Comparison of ENCODE assay signal across 1 cellular context in genomic region chr6:35955970-35956369, GRCh38.
TF ChIP-seq lines count a peak whose summit lies in the region.

No MANE protein-coding gene starts in this region.

TF ChIP-seq in H1, 55 proteins besides CTCF, POLR2A, EP300 and RAD21:
- TF ChIP-seq ASH2L (IDR thresholded peaks at IDR 0.05; ENCODE audit: low read length): no peak
- TF ChIP-seq ZNF274 (IDR thresholded peaks at IDR 0.05; ENCODE audit: borderline replicate concordance, extremely low read depth, low read length): no peak
- no peak for TF ChIP-seq HDAC2 (IDR thresholded peaks at IDR 0.05; ENCODE audit: borderline replicate concordance in 1 of 2, low read depth in 2 of 2, low read length in 2 of 2)
- no peak for TF ChIP-seq ATF2 (IDR thresholded peaks at IDR 0.05; ENCODE audit: low read length)
- TF ChIP-seq NRF1 (IDR thresholded peaks at IDR 0.05; ENCODE audit: low read depth, low read length): no peak
- no peak for TF ChIP-seq POLR2AphosphoS5 (IDR thresholded peaks at IDR 0.05; ENCODE audit: low read depth, low read length)
- TF ChIP-seq SIRT6 (IDR thresholded peaks at IDR 0.05; ENCODE audit: low read length): no peak
- no peak for TF ChIP-seq SIN3A (conservative IDR thresholded peaks at IDR 0.05 in 1 of 2, IDR thresholded peaks at IDR 0.05 in 1 of 2; ENCODE audit: low read depth in 1 of 2, low read length in 2 of 2)
- TF ChIP-seq CEBPB (IDR thresholded peaks at IDR 0.05; ENCODE audit: low read depth, low read length): no peak
- no peak for TF ChIP-seq BCL11A (IDR thresholded peaks at IDR 0.05; ENCODE audit: low read depth in 2 of 2, low read length in 2 of 2)
- TF ChIP-seq YY1 (IDR thresholded peaks at IDR 0.05; ENCODE audit: low read depth, low read length): no peak
- no peak for TF ChIP-seq CBX5 (IDR thresholded peaks at IDR 0.05; ENCODE audit: low read depth, low read length)
- TF ChIP-seq CTBP2 (IDR thresholded peaks at IDR 0.05; ENCODE audit: borderline replicate concordance, insufficient read depth, insufficient read length, low read length): no peak
- TF ChIP-seq E2F6 (IDR thresholded peaks at IDR 0.05): no peak
- no peak for TF ChIP-seq CBX8 (IDR thresholded peaks at IDR 0.05; ENCODE audit: borderline replicate concordance, low read depth, low read length)
- no peak for TF ChIP-seq NANOG (IDR thresholded peaks at IDR 0.05; ENCODE audit: insufficient read depth, low read depth, low read length, poor library complexity, severe bottlenecking)
- no peak for TF ChIP-seq TAF1 (IDR thresholded peaks at IDR 0.05; ENCODE audit: low read depth, low read length)
- TF ChIP-seq TEAD4 (IDR thresholded peaks at IDR 0.05; ENCODE audit: low read depth, low read length): no peak
